Comparison of ENCODE assay signal across 18 cellular contexts in the genomic region with DNA sequence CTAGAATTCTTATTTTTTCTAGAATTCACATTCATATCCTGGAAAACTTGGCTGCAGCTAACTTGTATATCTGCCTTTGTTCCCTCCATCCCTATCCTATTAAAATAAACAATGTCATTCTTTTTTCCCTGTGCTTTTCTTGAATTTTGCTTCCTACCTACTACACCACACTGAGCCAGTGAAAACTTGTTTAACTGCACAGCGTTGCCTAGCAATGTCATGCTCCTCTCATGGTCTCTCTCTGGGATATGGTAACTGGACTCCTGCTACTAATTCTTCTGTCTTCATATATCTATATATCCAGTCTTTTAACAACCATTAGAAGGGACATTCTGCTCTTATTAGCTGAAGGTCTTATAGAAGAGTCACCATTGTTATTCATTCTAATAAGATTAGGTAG.
"Had no signal": no experiment of that assay in that cellular context is flagged by ENCODE, and none has a peak within 500 bp of the region (broad histone marks: within the 10 kb centered on the region; RNA-seq: fewer than 3 reads in every experiment).

No MANE protein-coding gene starts in this region.

- H3K27ac ChIP-seq: ascending aorta, colonic mucosa, left lung, tibial nerve, uterus had no signal

- H3K4me1 Mint-ChIP-seq: central memory CD8-positive, alpha-beta T cell had no signal

- H3K4me3 ChIP-seq: ascending aorta, colonic mucosa, left lung, tibial nerve, uterus had no signal

- H3K36me3 Mint-ChIP-seq: mesothelial cell of epicardium had no signal

- H3K27ac Mint-ChIP-seq: mesothelial cell of epicardium, progenitor cell of endocrine pancreas had no signal

- H3K4me3 Mint-ChIP-seq: central memory CD8-positive, alpha-beta T cell; mesothelial cell of epicardium had no signal

- H3K36me3 ChIP-seq: ascending aorta, colonic mucosa, left lung, tibial nerve, uterus had no signal

- H3K4me1 ChIP-seq: ascending aorta, colonic mucosa, left lung, tibial nerve, uterus had no signal

- H3K27me3 Mint-ChIP-seq: central memory CD8-positive, alpha-beta T cell; progenitor cell of endocrine pancreas had no signal

- H3K9me3 ChIP-seq: ascending aorta, colonic mucosa, left lung, tibial nerve, uterus had no signal

- H3K27me3 ChIP-seq: ascending aorta, colonic mucosa, left lung, tibial nerve, uterus had no signal

- DNase-seq: activated CD8-positive, alpha-beta memory T cell treated with anti-CD3 and anti-CD28 coated beads for 24 hours; activated CD8-positive, alpha-beta memory T cell treated with anti-CD3 and anti-CD28 coated beads, Interleukin-2, amount 50 U/mL, for 48 hours; activated effector memory CD4-positive, alpha-beta T cell treated with Interleukin-2 at 50 U/mL for 16 hours; activated naive CD4-positive, alpha-beta T cell treated with anti-CD3 and anti-CD28 coated beads, Interleukin-2, amount 50 U/mL, for 16 hours; activated T-cell treated with anti-CD3 and anti-CD28 coated beads, Interleukin-2, amount 50 U/mL, for 48 hours; colonic mucosa; hypothalamus; left lung; right cardiac atrium; stimulated activated CD4-positive, alpha-beta T cell treated with anti-CD3 and anti-CD28 coated beads, Interleukin-2, amount 100 ng/mL, for 24 hours; stimulated activated naive CD4-positive, alpha-beta T cell treated with Interleukin-2 at 50 U/mL for 16 hours; T-helper 9 cell; uterus had no signal
